Comparison of ENCODE assay signal across 1 cellular context in the genomic region with DNA sequence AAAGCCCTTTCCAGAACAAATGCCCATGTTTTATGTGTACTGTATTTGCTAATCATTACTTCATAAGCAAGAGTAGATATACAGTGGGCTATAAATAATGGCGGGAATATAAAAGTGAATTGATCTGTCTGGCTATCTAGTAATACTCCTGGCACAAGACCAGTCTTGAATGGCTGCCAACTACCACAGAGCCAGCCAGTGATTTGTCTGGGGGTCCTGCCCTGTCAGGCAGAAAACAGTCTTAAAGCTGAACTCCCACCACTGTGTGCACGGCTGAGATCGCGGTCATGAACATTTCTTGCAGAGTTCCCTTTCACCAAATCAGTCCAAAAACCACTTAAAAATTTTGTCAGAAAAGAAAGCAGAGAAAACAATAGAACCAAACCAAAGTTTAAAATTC.
TF ChIP-seq lines count a peak whose summit lies in the region.

No MANE protein-coding gene starts in this region.

TF ChIP-seq in HepG2, 621 proteins besides CTCF, POLR2A, EP300 and RAD21 (continued from another document):
- TF ChIP-seq HNRNPK (IDR thresholded peaks at IDR 0.05; ENCODE audit: low read depth, low read length, poor library complexity, severe bottlenecking) (no peak), ZNF841 (CRISPR knock-in tag; IDR thresholded peaks at IDR 0.05; ENCODE audit: borderline replicate concordance) (no peak), NFE2 (CRISPR knock-in tag; IDR thresholded peaks at IDR 0.05) (no peak), ZNF775 (CRISPR knock-in tag; IDR thresholded peaks at IDR 0.05; ENCODE audit: borderline replicate concordance) (no peak)
- TF ChIP-seq, protein P1, sequence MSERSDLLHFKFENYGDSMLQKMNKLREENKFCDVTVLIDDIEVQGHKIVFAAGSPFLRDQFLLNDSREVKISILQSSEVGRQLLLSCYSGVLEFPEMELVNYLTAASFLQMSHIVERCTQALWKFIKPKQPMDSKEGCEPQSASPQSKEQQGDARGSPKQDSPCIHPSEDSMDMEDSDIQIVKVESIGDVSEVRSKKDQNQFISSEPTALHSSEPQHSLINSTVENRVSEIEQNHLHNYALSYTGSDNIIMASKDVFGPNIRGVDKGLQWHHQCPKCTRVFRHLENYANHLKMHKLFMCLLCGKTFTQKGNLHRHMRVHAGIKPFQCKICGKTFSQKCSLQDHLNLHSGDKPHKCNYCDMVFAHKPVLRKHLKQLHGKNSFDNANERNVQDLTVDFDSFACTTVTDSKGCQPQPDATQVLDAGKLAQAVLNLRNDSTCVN (CRISPR knock-in tag; IDR thresholded peaks at IDR 0.05; ENCODE audit: borderline replicate concordance), result no peak
- TF ChIP-seq, protein P2, sequence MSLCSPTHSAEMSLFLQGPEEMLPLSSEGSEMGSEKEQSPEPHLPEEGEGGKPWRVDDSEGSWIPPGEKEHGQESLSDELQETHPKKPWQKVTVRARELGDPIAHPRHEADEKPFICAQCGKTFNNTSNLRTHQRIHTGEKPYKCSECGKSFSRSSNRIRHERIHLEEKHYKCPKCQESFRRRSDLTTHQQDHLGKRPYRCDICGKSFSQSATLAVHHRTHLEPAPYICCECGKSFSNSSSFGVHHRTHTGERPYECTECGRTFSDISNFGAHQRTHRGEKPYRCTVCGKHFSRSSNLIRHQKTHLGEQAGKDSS (CRISPR knock-in tag; IDR thresholded peaks at IDR 0.05; ENCODE audit: borderline replicate concordance, low read depth), result no peak
- TF ChIP-seq, protein P3, sequence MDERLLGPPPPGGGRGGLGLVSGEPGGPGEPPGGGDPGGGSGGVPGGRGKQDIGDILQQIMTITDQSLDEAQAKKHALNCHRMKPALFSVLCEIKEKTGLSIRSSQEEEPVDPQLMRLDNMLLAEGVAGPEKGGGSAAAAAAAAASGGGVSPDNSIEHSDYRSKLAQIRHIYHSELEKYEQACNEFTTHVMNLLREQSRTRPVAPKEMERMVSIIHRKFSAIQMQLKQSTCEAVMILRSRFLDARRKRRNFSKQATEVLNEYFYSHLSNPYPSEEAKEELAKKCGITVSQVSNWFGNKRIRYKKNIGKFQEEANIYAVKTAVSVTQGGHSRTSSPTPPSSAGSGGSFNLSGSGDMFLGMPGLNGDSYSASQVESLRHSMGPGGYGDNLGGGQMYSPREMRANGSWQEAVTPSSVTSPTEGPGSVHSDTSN (CRISPR knock-in tag; IDR thresholded peaks at IDR 0.05), result no peak
